In the genomic region with DNA sequence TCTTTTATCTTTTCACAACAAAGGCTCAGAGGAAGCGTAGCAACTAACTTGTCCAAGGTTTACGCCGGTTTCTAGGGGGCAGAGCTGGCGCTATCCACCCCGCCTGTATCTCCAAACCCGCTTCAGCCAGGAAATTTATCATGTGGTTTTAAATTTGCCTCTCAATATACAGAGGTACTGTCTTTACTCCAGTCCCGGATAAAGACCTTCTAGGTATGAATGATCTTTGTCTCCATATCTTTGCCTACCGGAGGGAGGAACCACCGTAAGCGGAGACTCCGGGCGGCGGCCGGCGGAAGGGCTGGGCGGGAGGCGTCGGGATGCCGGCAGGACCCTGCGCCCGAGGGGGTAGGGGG, we compare ENCODE assay signal across 1 cellular context.
TF ChIP-seq lines count a peak whose summit lies in the region.

No MANE protein-coding gene starts in this region.

TF ChIP-seq in GM23338, 12 proteins besides CTCF, POLR2A, EP300 and RAD21 (continued from another document):
- TF ChIP-seq, protein P1, sequence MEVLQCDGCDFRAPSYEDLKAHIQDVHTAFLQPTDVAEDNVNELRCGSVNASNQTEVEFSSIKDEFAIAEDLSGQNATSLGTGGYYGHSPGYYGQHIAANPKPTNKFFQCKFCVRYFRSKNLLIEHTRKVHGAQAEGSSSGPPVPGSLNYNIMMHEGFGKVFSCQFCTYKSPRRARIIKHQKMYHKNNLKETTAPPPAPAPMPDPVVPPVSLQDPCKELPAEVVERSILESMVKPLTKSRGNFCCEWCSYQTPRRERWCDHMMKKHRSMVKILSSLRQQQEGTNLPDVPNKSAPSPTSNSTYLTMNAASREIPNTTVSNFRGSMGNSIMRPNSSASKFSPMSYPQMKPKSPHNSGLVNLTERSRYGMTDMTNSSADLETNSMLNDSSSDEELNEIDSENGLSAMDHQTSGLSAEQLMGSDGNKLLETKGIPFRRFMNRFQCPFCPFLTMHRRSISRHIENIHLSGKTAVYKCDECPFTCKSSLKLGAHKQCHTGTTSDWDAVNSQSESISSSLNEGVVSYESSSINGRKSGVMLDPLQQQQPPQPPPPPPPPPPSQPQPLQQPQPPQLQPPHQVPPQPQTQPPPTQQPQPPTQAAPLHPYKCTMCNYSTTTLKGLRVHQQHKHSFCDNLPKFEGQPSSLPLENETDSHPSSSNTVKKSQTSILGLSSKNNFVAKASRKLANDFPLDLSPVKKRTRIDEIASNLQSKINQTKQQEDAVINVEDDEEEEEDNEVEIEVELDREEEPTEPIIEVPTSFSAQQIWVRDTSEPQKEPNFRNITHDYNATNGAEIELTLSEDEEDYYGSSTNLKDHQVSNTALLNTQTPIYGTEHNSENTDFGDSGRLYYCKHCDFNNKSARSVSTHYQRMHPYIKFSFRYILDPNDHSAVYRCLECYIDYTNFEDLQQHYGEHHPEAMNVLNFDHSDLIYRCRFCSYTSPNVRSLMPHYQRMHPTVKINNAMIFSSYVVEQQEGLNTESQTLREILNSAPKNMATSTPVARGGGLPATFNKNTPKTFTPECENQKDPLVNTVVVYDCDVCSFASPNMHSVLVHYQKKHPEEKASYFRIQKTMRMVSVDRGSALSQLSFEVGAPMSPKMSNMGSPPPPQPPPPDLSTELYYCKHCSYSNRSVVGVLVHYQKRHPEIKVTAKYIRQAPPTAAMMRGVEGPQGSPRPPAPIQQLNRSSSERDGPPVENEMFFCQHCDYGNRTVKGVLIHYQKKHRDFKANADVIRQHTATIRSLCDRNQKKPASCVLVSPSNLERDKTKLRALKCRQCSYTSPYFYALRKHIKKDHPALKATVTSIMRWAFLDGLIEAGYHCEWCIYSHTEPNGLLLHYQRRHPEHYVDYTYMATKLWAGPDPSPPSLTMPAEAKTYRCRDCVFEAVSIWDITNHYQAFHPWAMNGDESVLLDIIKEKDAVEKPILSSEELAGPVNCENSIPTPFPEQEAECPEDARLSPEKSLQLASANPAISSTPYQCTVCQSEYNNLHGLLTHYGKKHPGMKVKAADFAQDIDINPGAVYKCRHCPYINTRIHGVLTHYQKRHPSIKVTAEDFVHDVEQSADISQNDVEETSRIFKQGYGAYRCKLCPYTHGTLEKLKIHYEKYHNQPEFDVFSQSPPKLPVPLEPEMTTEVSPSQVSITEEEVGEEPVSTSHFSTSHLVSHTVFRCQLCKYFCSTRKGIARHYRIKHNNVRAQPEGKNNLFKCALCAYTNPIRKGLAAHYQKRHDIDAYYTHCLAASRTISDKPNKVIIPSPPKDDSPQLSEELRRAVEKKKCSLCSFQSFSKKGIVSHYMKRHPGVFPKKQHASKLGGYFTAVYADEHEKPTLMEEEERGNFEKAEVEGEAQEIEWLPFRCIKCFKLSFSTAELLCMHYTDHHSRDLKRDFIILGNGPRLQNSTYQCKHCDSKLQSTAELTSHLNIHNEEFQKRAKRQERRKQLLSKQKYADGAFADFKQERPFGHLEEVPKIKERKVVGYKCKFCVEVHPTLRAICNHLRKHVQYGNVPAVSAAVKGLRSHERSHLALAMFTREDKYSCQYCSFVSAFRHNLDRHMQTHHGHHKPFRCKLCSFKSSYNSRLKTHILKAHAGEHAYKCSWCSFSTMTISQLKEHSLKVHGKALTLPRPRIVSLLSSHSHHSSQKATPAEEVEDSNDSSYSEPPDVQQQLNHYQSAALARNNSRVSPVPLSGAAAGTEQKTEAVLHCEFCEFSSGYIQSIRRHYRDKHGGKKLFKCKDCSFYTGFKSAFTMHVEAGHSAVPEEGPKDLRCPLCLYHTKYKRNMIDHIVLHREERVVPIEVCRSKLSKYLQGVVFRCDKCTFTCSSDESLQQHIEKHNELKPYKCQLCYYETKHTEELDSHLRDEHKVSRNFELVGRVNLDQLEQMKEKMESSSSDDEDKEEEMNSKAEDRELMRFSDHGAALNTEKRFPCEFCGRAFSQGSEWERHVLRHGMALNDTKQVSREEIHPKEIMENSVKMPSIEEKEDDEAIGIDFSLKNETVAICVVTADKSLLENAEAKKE (CRISPR knock-in tag; IDR thresholded peaks at IDR 0.05) = no peak
- no peak for TF ChIP-seq POLR2AphosphoS5 (IDR thresholded peaks at IDR 0.05; ENCODE audit: low read depth)
- TF ChIP-seq EZH2phosphoT487 (IDR thresholded peaks at IDR 0.05; ENCODE audit: unreplicated experiment) = no peak
